Comparison of ENCODE assay signal across 8 cellular contexts in the genomic region with DNA sequence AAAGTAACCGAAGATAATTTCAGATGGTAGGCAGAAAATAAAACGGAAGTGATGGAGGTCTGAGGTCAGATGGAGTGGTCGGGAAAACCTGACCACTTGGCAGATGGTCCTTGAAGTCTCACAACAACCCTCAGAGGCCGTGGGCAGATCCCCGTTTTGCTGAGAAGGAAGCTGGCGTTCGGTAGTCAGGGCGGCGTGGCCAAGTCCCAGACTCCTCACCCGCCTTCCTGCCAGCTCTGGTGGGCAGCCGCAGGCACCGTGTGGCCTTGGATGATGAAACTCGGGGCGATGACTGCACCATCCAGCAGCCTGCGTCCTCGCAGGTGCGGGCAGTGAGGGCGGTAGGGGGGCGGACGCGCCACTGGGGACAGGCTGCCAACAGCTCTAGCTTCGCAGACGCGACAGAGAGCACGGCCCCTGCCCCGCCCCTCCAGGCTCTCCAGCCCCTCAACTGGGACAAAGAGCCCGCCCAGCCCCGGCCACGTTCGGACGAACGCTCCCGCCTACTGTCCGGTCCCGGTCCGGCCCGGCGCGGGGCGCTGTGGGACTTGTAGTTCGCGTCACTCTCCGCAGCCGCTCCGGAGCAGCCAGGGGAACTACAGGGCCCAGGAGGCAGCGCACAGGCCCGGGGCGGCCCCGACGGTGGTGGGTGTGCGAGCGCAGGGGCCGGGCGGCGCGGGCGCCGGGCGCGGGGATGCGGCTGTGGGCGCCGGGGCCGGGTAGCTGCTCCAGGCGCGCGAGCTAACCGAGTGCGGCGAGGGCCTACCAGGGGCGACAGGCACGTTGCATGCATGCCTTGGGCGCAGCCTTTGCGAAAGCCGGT. TPM values are rescaled to one million over a fixed set of nuclear protein-coding genes. Genes with fewer than 3 reads are reported as not detected.
DNase-seq lines count a peak whose midpoint lies in the region; ATAC-seq and TF ChIP-seq lines count a peak whose summit lies in the region.

A gene with protein sequence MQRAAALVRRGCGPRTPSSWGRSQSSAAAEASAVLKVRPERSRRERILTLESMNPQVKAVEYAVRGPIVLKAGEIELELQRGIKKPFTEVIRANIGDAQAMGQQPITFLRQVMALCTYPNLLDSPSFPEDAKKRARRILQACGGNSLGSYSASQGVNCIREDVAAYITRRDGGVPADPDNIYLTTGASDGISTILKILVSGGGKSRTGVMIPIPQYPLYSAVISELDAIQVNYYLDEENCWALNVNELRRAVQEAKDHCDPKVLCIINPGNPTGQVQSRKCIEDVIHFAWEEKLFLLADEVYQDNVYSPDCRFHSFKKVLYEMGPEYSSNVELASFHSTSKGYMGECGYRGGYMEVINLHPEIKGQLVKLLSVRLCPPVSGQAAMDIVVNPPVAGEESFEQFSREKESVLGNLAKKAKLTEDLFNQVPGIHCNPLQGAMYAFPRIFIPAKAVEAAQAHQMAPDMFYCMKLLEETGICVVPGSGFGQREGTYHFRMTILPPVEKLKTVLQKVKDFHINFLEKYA (plus strand): TSS at position 673 of the 823 bp plus-strand sequence. CDS start 354 bp downstream, outside the sequence.

- no peaks in the 10 kb centered on the region for H3K4me1 ChIP-seq in colonic mucosa

- peak within 1 kb of the TSS; percentile 56 to 73 for H3K9ac ChIP-seq in colonic mucosa (ENCODE audit: low read depth in 2 of 2, low read length in 2 of 2)

- intact Hi-C loops in colonic mucosa (cut with DNase I), result no loop called here

- peak within 1 kb of the TSS; percentile 71 for H3K4me3 ChIP-seq in BJ (ENCODE audit: low read depth, low read length)
- H3K4me3 ChIP-seq in colonic mucosa, result peak within 1 kb of the TSS; percentile 94

- TF ChIP-seq CTCF in BJ (IDR thresholded peaks at IDR 0.05; ENCODE audit: insufficient read depth, low read depth, low read length), result no peak
- TF ChIP-seq CTCF in colonic mucosa (IDR thresholded peaks at IDR 0.05), result no peak

- peak; percentile 70 for DNase-seq in BJ (ENCODE audit: low read depth)
- peak; percentile 95 for DNase-seq in NCI-H510A (lab: John Stamatoyannopoulos, UW)
- peak; percentile 87 for DNase-seq in activated CD4-positive, alpha-beta T cell treated with anti-CD3 and anti-CD28 coated beads for 48 hours
- DNase-seq in colonic mucosa, result peak; percentile 99
- peak; percentile 32 to 85 (median 59) for DNase-seq in stimulated activated CD4-positive, alpha-beta T cell treated with anti-CD3 and anti-CD28 coated beads, Interleukin-1b, Interleukin-23, amount 100 ng/mL, for 24 hours (ENCODE audit: low read depth in 4 of 4, low spot score in 1 of 4)

- H3K9me3 ChIP-seq in colonic mucosa, result no peaks in the 10 kb centered on the region

- H3K36me3 ChIP-seq in BJ (ENCODE audit: control insufficient read depth, insufficient read depth, low read length) (peaks cover 2% of the 10 kb centered on the region; the same call in 1 of the 2 replicates), colonic mucosa (no peaks in the 10 kb centered on the region)

- CTCF ChIA-PET in BJ (lab: Yijun Ruan, JAX), result interaction anchor here (1.0 to 1.5 kb wide), 4 partner anchors 19 to 31 kb away, joined by 3 to 6 read pairs (median 3); no protein-coding TSS in a partner anchor

- POLR2A ChIA-PET in BJ (lab: Charles Lee), result interaction anchor here (0.5 to 0.8 kb wide), 3 partner anchors 21 to 100 kb away, joined by 3 to 12 read pairs (median 12); no protein-coding TSS in a partner anchor

- peak; percentile 29 for TF ChIP-seq POLR2A in GM19193 (IDR thresholded peaks at IDR 0.05; ENCODE audit: extremely low read depth, insufficient read depth, insufficient read length)

- H3K27ac ChIP-seq in colonic mucosa (peak within 1 kb of the TSS; percentile 54), layer of hippocampus (ENCODE audit: low read depth, low read length) (peak within 1 kb of the TSS; percentile 94)

- peak; percentile 99 for ATAC-seq in HG03432 (IDR thresholded peaks at IDR 0.05; ENCODE audit: unreplicated experiment)

- H3K27me3 ChIP-seq in BJ (ENCODE audit: control insufficient read depth, insufficient read depth, low read length), result peaks cover 7% of the 10 kb centered on the region
- no peaks in the 10 kb centered on the region for H3K27me3 ChIP-seq in colonic mucosa
- H3K27me3 ChIP-seq in layer of hippocampus (ENCODE audit: control insufficient read depth, insufficient read depth, low read length), result no peaks in the 10 kb centered on the region

RNA-seq across cellular contexts. Expression of the gene that starts here (rescaled TPM):
- polyA plus RNA-seq in BJ (2011; rRNA removed), result 22.3 and 34.1 TPM in 2 replicates
- 35.5 and 61.0 TPM in 2 replicates for polyA minus RNA-seq in BJ (2011; rRNA and poly(A)+ RNA removed)
- 10 to 100 TPM; 28.8 to 45.3 TPM for total RNA-seq in colonic mucosa

Comparison
In these comparisons a context has a peak if more than half of its experiments do, and no peak if none do; other contexts are left out.
1. Peak in every context shown above with its lines: DNase-seq, ATAC-seq, H3K4me3 ChIP-seq and H3K27ac ChIP-seq.